Comparison of ENCODE assay signal across 1 cellular context in genomic region chr1:222466150-222466865, GRCh38.
TF ChIP-seq lines count a peak whose summit lies in the region.

No MANE protein-coding gene starts in this region.

TF ChIP-seq in HepG2, 621 proteins besides CTCF, POLR2A, EP300 and RAD21 (continued from another document and continues in another):
- TF ChIP-seq CC2D1A (CRISPR knock-in tag; IDR thresholded peaks at IDR 0.05) (no peak), MLLT10 (CRISPR knock-in tag; IDR thresholded peaks at IDR 0.05) (no peak), GFI1 (CRISPR knock-in tag; IDR thresholded peaks at IDR 0.05; ENCODE audit: borderline replicate concordance) (0 out of 2 replicates have a peak, but pooled peaks have one; percentile 58), ZNF761 (CRISPR knock-in tag; conservative IDR thresholded peaks at IDR 0.05) (no peak), ZMYM4 (CRISPR knock-in tag; IDR thresholded peaks at IDR 0.05) (peak; percentile 37; the same call in 1 of the 2 replicates), YEATS4 (CRISPR knock-in tag; IDR thresholded peaks at IDR 0.05; ENCODE audit: borderline replicate concordance) (no peak), TARDBP (CRISPR knock-in tag; IDR thresholded peaks at IDR 0.05) (0 out of 2 replicates have a peak, but pooled peaks have one; percentile 56), SNAPC4 (CRISPR knock-in tag; IDR thresholded peaks at IDR 0.05) (no peak), ZNF138 (CRISPR knock-in tag; IDR thresholded peaks at IDR 0.05; ENCODE audit: low read depth) (no peak), MBD4 (IDR thresholded peaks at IDR 0.05; ENCODE audit: borderline replicate concordance, low read length) (no peak), STAG1 (CRISPR knock-in tag; IDR thresholded peaks at IDR 0.05) (no peak), ADNP (CRISPR knock-in tag; IDR thresholded peaks at IDR 0.05) (0 out of 2 replicates have a peak, but pooled peaks have one; percentile 47), ZSCAN21 (CRISPR knock-in tag; IDR thresholded peaks at IDR 0.05; ENCODE audit: borderline replicate concordance) (no peak), FOXA1 (IDR thresholded peaks at IDR 0.05) (no peak), FOXA1 (CRISPR knock-in tag; IDR thresholded peaks at IDR 0.05) (peak; percentile 62), ZNF362 (CRISPR knock-in tag; IDR thresholded peaks at IDR 0.05; ENCODE audit: borderline replicate concordance) (no peak), REST (IDR thresholded peaks at IDR 0.05; ENCODE audit: borderline replicate concordance in 1 of 2, low read depth in 1 of 2, low read length in 2 of 2) (peak in 1 of 2 experiments; percentile 59; a peak in 1 of 4 replicates), HOXA7 (CRISPR knock-in tag; IDR thresholded peaks at IDR 0.05) (no peak), ATAD3A (CRISPR knock-in tag; IDR thresholded peaks at IDR 0.05) (no peak), SAP130 (CRISPR knock-in tag; IDR thresholded peaks at IDR 0.05; ENCODE audit: low read depth) (no peak), TFDP2 (CRISPR knock-in tag; IDR thresholded peaks at IDR 0.05) (no peak), HOMEZ (CRISPR knock-in tag; IDR thresholded peaks at IDR 0.05; ENCODE audit: low read depth) (peak; percentile 77), ZNF800 (CRISPR knock-in tag; IDR thresholded peaks at IDR 0.05) (no peak), ZMAT5 (CRISPR knock-in tag; IDR thresholded peaks at IDR 0.05; ENCODE audit: borderline replicate concordance, low read depth) (no peak), SETDB1 (CRISPR knock-in tag; IDR thresholded peaks at IDR 0.05; ENCODE audit: borderline replicate concordance) (no peak), ZNF724P (CRISPR knock-in tag; IDR thresholded peaks at IDR 0.05; ENCODE audit: borderline replicate concordance) (no peak), KDM5A (IDR thresholded peaks at IDR 0.05; ENCODE audit: borderline replicate concordance, low read length) (no peak)
- TF ChIP-seq, protein P1, sequence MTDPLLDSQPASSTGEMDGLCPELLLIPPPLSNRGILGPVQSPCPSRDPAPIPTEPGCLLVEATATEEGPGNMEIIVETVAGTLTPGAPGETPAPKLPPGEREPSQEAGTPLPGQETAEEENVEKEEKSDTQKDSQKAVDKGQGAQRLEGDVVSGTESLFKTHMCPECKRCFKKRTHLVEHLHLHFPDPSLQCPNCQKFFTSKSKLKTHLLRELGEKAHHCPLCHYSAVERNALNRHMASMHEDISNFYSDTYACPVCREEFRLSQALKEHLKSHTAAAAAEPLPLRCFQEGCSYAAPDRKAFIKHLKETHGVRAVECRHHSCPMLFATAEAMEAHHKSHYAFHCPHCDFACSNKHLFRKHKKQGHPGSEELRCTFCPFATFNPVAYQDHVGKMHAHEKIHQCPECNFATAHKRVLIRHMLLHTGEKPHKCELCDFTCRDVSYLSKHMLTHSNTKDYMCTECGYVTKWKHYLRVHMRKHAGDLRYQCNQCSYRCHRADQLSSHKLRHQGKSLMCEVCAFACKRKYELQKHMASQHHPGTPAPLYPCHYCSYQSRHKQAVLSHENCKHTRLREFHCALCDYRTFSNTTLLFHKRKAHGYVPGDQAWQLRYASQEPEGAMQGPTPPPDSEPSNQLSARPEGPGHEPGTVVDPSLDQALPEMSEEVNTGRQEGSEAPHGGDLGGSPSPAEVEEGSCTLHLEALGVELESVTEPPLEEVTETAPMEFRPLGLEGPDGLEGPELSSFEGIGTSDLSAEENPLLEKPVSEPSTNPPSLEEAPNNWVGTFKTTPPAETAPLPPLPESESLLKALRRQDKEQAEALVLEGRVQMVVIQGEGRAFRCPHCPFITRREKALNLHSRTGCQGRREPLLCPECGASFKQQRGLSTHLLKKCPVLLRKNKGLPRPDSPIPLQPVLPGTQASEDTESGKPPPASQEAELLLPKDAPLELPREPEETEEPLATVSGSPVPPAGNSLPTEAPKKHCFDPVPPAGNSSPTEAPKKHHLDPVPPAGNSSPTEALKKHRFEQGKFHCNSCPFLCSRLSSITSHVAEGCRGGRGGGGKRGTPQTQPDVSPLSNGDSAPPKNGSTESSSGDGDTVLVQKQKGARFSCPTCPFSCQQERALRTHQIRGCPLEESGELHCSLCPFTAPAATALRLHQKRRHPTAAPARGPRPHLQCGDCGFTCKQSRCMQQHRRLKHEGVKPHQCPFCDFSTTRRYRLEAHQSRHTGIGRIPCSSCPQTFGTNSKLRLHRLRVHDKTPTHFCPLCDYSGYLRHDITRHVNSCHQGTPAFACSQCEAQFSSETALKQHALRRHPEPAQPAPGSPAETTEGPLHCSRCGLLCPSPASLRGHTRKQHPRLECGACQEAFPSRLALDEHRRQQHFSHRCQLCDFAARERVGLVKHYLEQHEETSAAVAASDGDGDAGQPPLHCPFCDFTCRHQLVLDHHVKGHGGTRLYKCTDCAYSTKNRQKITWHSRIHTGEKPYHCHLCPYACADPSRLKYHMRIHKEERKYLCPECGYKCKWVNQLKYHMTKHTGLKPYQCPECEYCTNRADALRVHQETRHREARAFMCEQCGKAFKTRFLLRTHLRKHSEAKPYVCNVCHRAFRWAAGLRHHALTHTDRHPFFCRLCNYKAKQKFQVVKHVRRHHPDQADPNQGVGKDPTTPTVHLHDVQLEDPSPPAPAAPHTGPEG (CRISPR knock-in tag; IDR thresholded peaks at IDR 0.05) = no peak
- TF ChIP-seq, protein P2, sequence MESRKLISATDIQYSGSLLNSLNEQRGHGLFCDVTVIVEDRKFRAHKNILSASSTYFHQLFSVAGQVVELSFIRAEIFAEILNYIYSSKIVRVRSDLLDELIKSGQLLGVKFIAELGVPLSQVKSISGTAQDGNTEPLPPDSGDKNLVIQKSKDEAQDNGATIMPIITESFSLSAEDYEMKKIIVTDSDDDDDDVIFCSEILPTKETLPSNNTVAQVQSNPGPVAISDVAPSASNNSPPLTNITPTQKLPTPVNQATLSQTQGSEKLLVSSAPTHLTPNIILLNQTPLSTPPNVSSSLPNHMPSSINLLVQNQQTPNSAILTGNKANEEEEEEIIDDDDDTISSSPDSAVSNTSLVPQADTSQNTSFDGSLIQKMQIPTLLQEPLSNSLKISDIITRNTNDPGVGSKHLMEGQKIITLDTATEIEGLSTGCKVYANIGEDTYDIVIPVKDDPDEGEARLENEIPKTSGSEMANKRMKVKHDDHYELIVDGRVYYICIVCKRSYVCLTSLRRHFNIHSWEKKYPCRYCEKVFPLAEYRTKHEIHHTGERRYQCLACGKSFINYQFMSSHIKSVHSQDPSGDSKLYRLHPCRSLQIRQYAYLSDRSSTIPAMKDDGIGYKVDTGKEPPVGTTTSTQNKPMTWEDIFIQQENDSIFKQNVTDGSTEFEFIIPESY (CRISPR knock-in tag; IDR thresholded peaks at IDR 0.05) = no peak
- TF ChIP-seq, protein P3, sequence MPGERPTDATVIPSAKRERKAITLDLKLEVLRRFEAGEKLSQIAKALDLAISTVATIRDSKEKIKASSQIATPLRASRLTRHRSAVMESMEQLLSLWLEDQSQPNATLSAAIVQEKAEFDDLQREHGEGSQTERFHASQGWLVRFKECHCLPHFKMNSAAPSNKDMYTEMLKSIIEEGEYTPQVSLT (CRISPR knock-in tag; IDR thresholded peaks at IDR 0.05; ENCODE audit: borderline replicate concordance, low read depth) = no peak
